In the genomic region with DNA sequence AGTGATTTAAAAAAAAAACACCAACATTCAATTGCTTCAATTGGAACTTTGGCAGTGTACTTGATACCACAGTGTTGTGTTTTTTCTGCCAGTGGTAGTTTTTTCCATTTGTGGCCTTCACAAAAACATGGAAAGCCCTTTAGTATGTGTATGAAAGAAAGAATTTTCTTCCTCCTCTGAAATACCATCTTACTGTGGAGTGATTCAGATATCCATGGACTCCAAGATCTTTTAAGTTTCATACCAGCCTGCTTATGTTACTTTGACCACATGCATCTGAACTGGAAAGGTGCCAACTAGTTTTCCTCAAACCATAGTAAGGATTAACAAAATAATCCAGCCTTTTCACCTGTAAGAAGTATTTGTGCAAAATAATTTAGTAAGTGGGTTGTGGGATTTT, we compare ENCODE assay signal across 8 cellular contexts. TPM values are rescaled to one million over a fixed set of nuclear protein-coding genes. Genes with fewer than 3 reads are reported as not detected.
DNase-seq lines count a peak whose midpoint lies in the region; ATAC-seq, FAIRE-seq and TF ChIP-seq lines count a peak whose summit lies in the region.
"Had no signal": no experiment of that assay in that cellular context is flagged by ENCODE, and none has a peak within 500 bp of the region (broad histone marks: within the 10 kb centered on the region; RNA-seq: fewer than 3 reads in every experiment).

No MANE protein-coding gene starts in this region.

- H3K9me3 ChIP-seq in OCI-LY7 (ENCODE audit: low read length) (no peaks in the 10 kb centered on the region), endodermal cell (ENCODE audit: control insufficient read depth, low read length) (no peaks in the 10 kb centered on the region)
- H3K9me3 ChIP-seq: MG63 had no signal

- intact Hi-C loops in OCI-LY7 (cut with micrococcal nuclease; ENCODE audit: unreplicated experiment), result loop anchor here (5.0 to 10.0 kb wide), 6 partner anchors 166 to 1031 kb away; partner anchors contain the start of genes LPGAT1, RCOR3 and TRAF5

- H3K27ac ChIP-seq in OCI-LY7 (ENCODE audit: low read depth, low read length, poor library complexity, severe bottlenecking) (no peak overlapping the region), endodermal cell (ENCODE audit: low read depth, low read length) (no peak overlapping the region)

- no peak for TF ChIP-seq POLR2A in H54 (IDR thresholded peaks at IDR 0.05; ENCODE audit: low read depth, low read length)

- peak; percentile 21 for DNase-seq in H54 (ENCODE audit: insufficient read length, low spot score)
- no peak for DNase-seq in OCI-LY7 (ENCODE audit: low spot score)
- no peak for DNase-seq in endodermal cell
- DNase-seq in retinal pigment epithelial cell (ENCODE audit: low read depth), result peak; percentile 75
- DNase-seq in SIG-M5 treated with dmso at 0.1 percent for 504 hours (lab: John Stamatoyannopoulos, UW; ENCODE audit: unreplicated experiment), result no peak
- no peak for DNase-seq in SKM-1 (lab: John Stamatoyannopoulos, UW; ENCODE audit: unreplicated experiment)
- DNase-seq: MG63 had no signal

- H3K9me3 Mint-ChIP-seq in endodermal cell, result no peaks in the 10 kb centered on the region

- H2AFZ ChIP-seq in OCI-LY7 (ENCODE audit: low read length), result no peak overlapping the region

- H4K20me1 ChIP-seq in OCI-LY7 (ENCODE audit: insufficient read depth, low read length), result peaks cover 38% of the 10 kb centered on the region

- H3K36me3 Mint-ChIP-seq in endodermal cell (ENCODE audit: low read depth), result no peaks in the 10 kb centered on the region

- peak; percentile 15 for FAIRE-seq in H54 (lab: Jason Lieb, UNC)

- H3K4me3 ChIP-seq in OCI-LY7 (ENCODE audit: low read depth, low read length, poor library complexity, severe bottlenecking) (peak overlapping the region; percentile 80), endodermal cell (ENCODE audit: low read length) (peak overlapping the region; percentile 90), retinal pigment epithelial cell (ENCODE audit: low read length) (peak overlapping the region; percentile 97)
- H3K4me3 ChIP-seq: MG63 had no signal

- peaks cover 73% of the 10 kb centered on the region for H3K79me2 ChIP-seq in OCI-LY7 (ENCODE audit: insufficient read depth, low read depth, low read length)

- peak overlapping the region; percentile 46 for H3K4me3 Mint-ChIP-seq in endodermal cell

- H3K9ac ChIP-seq in endodermal cell (ENCODE audit: extremely low read depth, low read length, poor library complexity, severe bottlenecking), result no peak overlapping the region

- H3K27ac Mint-ChIP-seq in endodermal cell, result no peak overlapping the region

- peaks cover 7% of the 10 kb centered on the region; the same call in 1 of the 2 replicates for H3K36me3 ChIP-seq in OCI-LY7 (ENCODE audit: insufficient read depth, low read length)
- H3K36me3 ChIP-seq in endodermal cell (ENCODE audit: control insufficient read depth, insufficient read depth, low read length), result peaks cover 4% of the 10 kb centered on the region
- H3K36me3 ChIP-seq: MG63 had no signal

- peak overlapping the region; percentile 78 for H3K4me2 ChIP-seq in OCI-LY7 (ENCODE audit: low read length)

- no peak for ATAC-seq in HG02973 (IDR thresholded peaks at IDR 0.05; ENCODE audit: unreplicated experiment)

- TF ChIP-seq CTCF in OCI-LY7 (conservative IDR thresholded peaks at IDR 0.05; ENCODE audit: low read length), result no peak
- no peak for TF ChIP-seq CTCF in endodermal cell (conservative IDR thresholded peaks at IDR 0.05)
- no peak for TF ChIP-seq CTCF in retinal pigment epithelial cell (conservative IDR thresholded peaks at IDR 0.05; ENCODE audit: low read depth, low read length)

- CTCF ChIA-PET in OCI-LY7 (lab: Charles Lee; ENCODE audit: unreplicated experiment), result no interaction called here

- H3K4me1 ChIP-seq in OCI-LY7 (ENCODE audit: insufficient read depth, low read length, poor library complexity, severe bottlenecking), result peaks cover 55% of the 10 kb centered on the region
- peaks cover 4% of the 10 kb centered on the region for H3K4me1 ChIP-seq in endodermal cell (ENCODE audit: control insufficient read depth, insufficient read depth, low read length)

- no peaks in the 10 kb centered on the region for H3K9me2 ChIP-seq in OCI-LY7 (ENCODE audit: insufficient read depth, low read length)

- H3K4me1 Mint-ChIP-seq in endodermal cell, result peaks cover 56% of the 10 kb centered on the region

- no peaks in the 10 kb centered on the region for H3K27me3 Mint-ChIP-seq in endodermal cell (ENCODE audit: insufficient read depth)

- no peaks in the 10 kb centered on the region for H3K27me3 ChIP-seq in endodermal cell (ENCODE audit: control insufficient read depth, insufficient read depth, low read length, poor library complexity, severe bottlenecking)
- H3K27me3 ChIP-seq: MG63 had no signal

- BruUV-seq in OCI-LY7 (replicated peaks; lab: Mats Ljungman, UMichigan), result no TSS peak

- POLR2A ChIA-PET in OCI-LY7 (lab: Charles Lee), result no interaction called here

RNA-seq across cellular contexts. Expression of gene PPP2R5A, which starts 3.4 kb away (rescaled TPM):
- total RNA-seq in OCI-LY7 (2014; rRNA removed; shearing (Covaris generic)), result 26.8 and 28.0 TPM in 2 replicates
- total RNA-seq in OCI-LY7 (2022) (36.0 and 37.7 TPM in 2 replicates), endodermal cell (10 to 100 TPM; 40.7 to 41.4 TPM)
- polyA plus RNA-seq in endodermal cell (2013, experiment 1 of 2), result 17.7 TPM
- polyA plus RNA-seq in endodermal cell (2013, experiment 2 of 2), result 18.3 TPM

Comparison
In these comparisons a context has a peak if more than half of its experiments do, and no peak if none do; other contexts are left out.
1. DNase-seq: peak in H54 (single experiment) and retinal pigment epithelial cell (single experiment); none in OCI-LY7 (single experiment), endodermal cell (single experiment), SIG-M5 treated with dmso at 0.1 percent for 504 hours (single experiment) and SKM-1 (single experiment).
2. Peak in every context shown above with its lines, with median percentiles within 50 percentile points of each other: H3K4me3 ChIP-seq.